Comparison of ENCODE assay signal across 8 cellular contexts in genomic region chr10:71965623-71966022, GRCh38. TPM values are rescaled to one million over a fixed set of nuclear protein-coding genes. Genes with fewer than 3 reads are reported as not detected.
DNase-seq lines count a peak whose midpoint lies in the region; ATAC-seq and TF ChIP-seq lines count a peak whose summit lies in the region.

No MANE protein-coding gene starts in this region.

- H3K9ac ChIP-seq in H9 (ENCODE audit: extremely low read depth, insufficient read length, low read length) (no peak overlapping the region), iPS-15b (ENCODE audit: low read depth, low read length) (no peak overlapping the region), skeletal muscle satellite cell (ENCODE audit: low read depth, low read length) (peak overlapping the region; percentile 83)

- H4K8ac ChIP-seq in H9 (replicated peaks; ENCODE audit: insufficient read length, low read depth, low read length) = no peak overlapping the region

- no peak overlapping the region for H3K56ac ChIP-seq in H9 (ENCODE audit: insufficient read length, low read depth, low read length)

- peak overlapping the region; percentile 85 for H3K4me2 ChIP-seq in H9 (ENCODE audit: insufficient read depth, insufficient read length, low read length)
- peak overlapping the region; percentile 99 for H3K4me2 ChIP-seq in skeletal muscle satellite cell (ENCODE audit: low read length)

- H4K20me1 ChIP-seq in H9 (ENCODE audit: control insufficient read depth, insufficient read depth, insufficient read length) = no peaks in the 10 kb centered on the region

- H3K27me3 ChIP-seq in H9 (ENCODE audit: insufficient read depth, low read length) = no peaks in the 10 kb centered on the region; the same call in 1 of the 2 replicates
- no peaks in the 10 kb centered on the region for H3K27me3 ChIP-seq in adrenal gland
- peaks cover 40% of the 10 kb centered on the region for H3K27me3 ChIP-seq in iPS-15b (ENCODE audit: control insufficient read depth, insufficient read depth, low read length)
- no peaks in the 10 kb centered on the region for H3K27me3 ChIP-seq in skeletal muscle satellite cell (ENCODE audit: control insufficient read depth, insufficient read depth, low read length)

- H2AFZ ChIP-seq in H9 (ENCODE audit: low read length) = no peak overlapping the region

- intact Hi-C loops in adrenal gland (cut with DNase I) = no loop called here

- no peak overlapping the region for H2BK12ac ChIP-seq in H9 (ENCODE audit: insufficient read length, low read depth, low read length)

- no peak overlapping the region for H4K91ac ChIP-seq in H9 (ENCODE audit: insufficient read length, low read depth, low read length)

- no peak overlapping the region for H3K14ac ChIP-seq in H9 (ENCODE audit: insufficient read depth, low read length)

- no peaks in the 10 kb centered on the region for H3K79me1 ChIP-seq in H9 (ENCODE audit: insufficient read depth, low read depth, low read length, poor library complexity, severe bottlenecking)

- no peak overlapping the region for H3T11ph ChIP-seq in H9 (ENCODE audit: low read length)

- H3K9me3 ChIP-seq in H9 (ENCODE audit: control insufficient read depth, low read depth, low read length) (no peaks in the 10 kb centered on the region), adrenal gland (replicated peaks in 1 of 3) (no peaks in the 10 kb centered on the region), iPS-15b (ENCODE audit: control insufficient read depth, insufficient read depth, low read length) (no peaks in the 10 kb centered on the region), skeletal muscle satellite cell (replicated peaks; ENCODE audit: low read length) (no peaks in the 10 kb centered on the region)

- H3K36me3 ChIP-seq in adrenal gland (replicated peaks in 1 of 2) = no peaks in the 10 kb centered on the region
- no peaks in the 10 kb centered on the region for H3K36me3 ChIP-seq in iPS-15b (ENCODE audit: control insufficient read depth, insufficient read depth, low read length)
- peaks cover 8% of the 10 kb centered on the region for H3K36me3 ChIP-seq in skeletal muscle satellite cell (ENCODE audit: insufficient read depth, low read length)

- peaks cover 17% of the 10 kb centered on the region for H3K23me2 ChIP-seq in H9 (ENCODE audit: insufficient read length, low read depth, low read length, poor library complexity, severe bottlenecking)

- H2AK5ac ChIP-seq in H9 (ENCODE audit: insufficient read length, low read length) = no peak overlapping the region

- TF ChIP-seq POLR2A in adrenal gland (IDR thresholded peaks at IDR 0.05) = no peak

- H2BK5ac ChIP-seq in H9 (ENCODE audit: insufficient read length, low read length) = no peak overlapping the region

- no peak for TF ChIP-seq CTCF in H9 (conservative IDR thresholded peaks at IDR 0.05)
- TF ChIP-seq CTCF in adrenal gland (IDR thresholded peaks at IDR 0.05) = no peak

- peaks cover 32 to 35% of the 10 kb centered on the region in 2 experiments for H3K4me1 Mint-ChIP-seq in H9
- H3K4me1 Mint-ChIP-seq in natural killer cell treated with Interleukin-12 subunit alpha and Interleukin-12 subunit beta and Interleukin-15 and Interleukin-18, amount 100 ng/mL, for 72 hours (ENCODE audit: low read depth in 2 of 2) = no peaks in the 10 kb centered on the region

- no peak overlapping the region for H3K18ac ChIP-seq in H9 (ENCODE audit: insufficient read length, low read depth, low read length)

- no peaks in the 10 kb centered on the region; the same call in 1 of the 2 replicates for H3K79me2 ChIP-seq in H9 (ENCODE audit: insufficient read depth, low read length)

- DNase-seq in H9 (no peak), adrenal gland (peak in 2 of 7 donors; percentile 30 to 55), H4 (ENCODE audit: low spot score) (no peak), NCI-H345 treated with DMSO at 0.1 percent for 48 hours (lab: John Stamatoyannopoulos, UW; ENCODE audit: unreplicated experiment) (no peak)
- DNase-seq in natural killer cell treated with Interleukin-12 subunit alpha and Interleukin-12 subunit beta and Interleukin-15 and Interleukin-18, amount 100 ng/mL, for 72 hours (ENCODE audit: low spot score) = no peak

- H3K23ac ChIP-seq in H9 (ENCODE audit: insufficient read length, low read depth, low read length) = no peak overlapping the region

- peak overlapping the region; percentile 77 to 90 for H3K4me3 Mint-ChIP-seq in H9
- H3K4me3 Mint-ChIP-seq in natural killer cell treated with Interleukin-12 subunit alpha and Interleukin-12 subunit beta and Interleukin-15 and Interleukin-18, amount 100 ng/mL, for 72 hours = no peak overlapping the region

- no peak overlapping the region for H3K4ac ChIP-seq in H9 (ENCODE audit: low read depth, low read length)

- no CpG with 5 or more reads among the region's 4 CpGs for WGBS in H9 (ENCODE audit: extremely low coverage, insufficient read length, low lambda C conversion rate)
- WGBS in adrenal gland, 4 donors = 19 to 26% (median 21%) methylated on average over 3 to 4 of the region's 4 CpGs; no CpG with 5 or more reads in 1 of the 4 donors

- H4K5ac ChIP-seq in H9 (ENCODE audit: insufficient read length, low read depth, low read length) = no peak overlapping the region

- H3K27ac ChIP-seq in H9 (ENCODE audit: insufficient read length, low read depth, low read length) = no peak overlapping the region
- peak overlapping the region; percentile 49 to 92 (median 87) for H3K27ac ChIP-seq in adrenal gland

- no peak overlapping the region for H2BK15ac ChIP-seq in H9 (ENCODE audit: low read depth, low read length)

- peaks cover 41% of the 10 kb centered on the region for H3K27me3 Mint-ChIP-seq in H9 (ENCODE audit: low read depth)
- peaks cover 38 to 54% of the 10 kb centered on the region in 2 donors for H3K27me3 Mint-ChIP-seq in natural killer cell treated with Interleukin-12 subunit alpha and Interleukin-12 subunit beta and Interleukin-15 and Interleukin-18, amount 100 ng/mL, for 72 hours

- ATAC-seq in natural killer cell treated with Interleukin-12 subunit alpha and Interleukin-12 subunit beta and Interleukin-15 and Interleukin-18, amount 100 ng/mL, for 72 hours = no peak
- ATAC-seq in GM18907 (IDR thresholded peaks at IDR 0.05; ENCODE audit: unreplicated experiment) = no peak

- H2BK120ac ChIP-seq in H9 (ENCODE audit: low read depth, low read length, poor library complexity, severe bottlenecking) = no peak overlapping the region

- peaks cover 3% of the 10 kb centered on the region for H3K4me1 ChIP-seq in H9 (ENCODE audit: insufficient read depth, low read length)
- peaks cover 7 to 60% of the 10 kb centered on the region in 2 donors for H3K4me1 ChIP-seq in adrenal gland (replicated peaks in 1 of 2)
- H3K4me1 ChIP-seq in iPS-15b (ENCODE audit: control insufficient read depth, insufficient read depth, low read length) = no peaks in the 10 kb centered on the region
- H3K4me1 ChIP-seq in skeletal muscle satellite cell (ENCODE audit: control insufficient read depth, insufficient read depth, low read length) = peaks cover 58% of the 10 kb centered on the region

- H3K36me3 Mint-ChIP-seq in H9 (ENCODE audit: insufficient read depth in 1 of 3, low read depth in 3 of 3) = peaks cover 0 to 4% (median 2%) of the 10 kb centered on the region in 3 experiments; a peak in 2 of 7 replicates
- no peaks in the 10 kb centered on the region for H3K36me3 Mint-ChIP-seq in natural killer cell treated with Interleukin-12 subunit alpha and Interleukin-12 subunit beta and Interleukin-15 and Interleukin-18, amount 100 ng/mL, for 72 hours

- H3K9me3 Mint-ChIP-seq in H9 = peaks cover 0 to 2% of the 10 kb centered on the region in 2 experiments; a peak in 1 of 5 replicates
- no peaks in the 10 kb centered on the region for H3K9me3 Mint-ChIP-seq in natural killer cell treated with Interleukin-12 subunit alpha and Interleukin-12 subunit beta and Interleukin-15 and Interleukin-18, amount 100 ng/mL, for 72 hours

- no peak overlapping the region for H3K27ac Mint-ChIP-seq in H9
- no peak overlapping the region for H3K27ac Mint-ChIP-seq in natural killer cell treated with Interleukin-12 subunit alpha and Interleukin-12 subunit beta and Interleukin-15 and Interleukin-18, amount 100 ng/mL, for 72 hours

- H3K4me3 ChIP-seq in adrenal gland (peak overlapping the region in 3 of 4 donors; percentile 23 to 94 (median 24)), iPS-15b (ENCODE audit: low read depth, low read length) (peak overlapping the region; percentile 76), skeletal muscle satellite cell (ENCODE audit: low read length) (peak overlapping the region; percentile 86)

- H2BK20ac ChIP-seq in H9 (ENCODE audit: low read depth, low read length, poor library complexity, severe bottlenecking) = no peak overlapping the region

RNA-seq across cellular contexts. Expression of gene CHST3, which starts 1.4 kb away (rescaled TPM):
- total RNA-seq in H9 (2021) = 6.0 and 6.1 TPM in 2 replicates
- 10 to 100 TPM; 32.2 to 49.7 (median 35.9) TPM for total RNA-seq in adrenal gland
- polyA plus RNA-seq in adrenal gland = 10 to 100 TPM in 1 of 3 donors, 1 to 10 TPM in 2; 3.9 to 30.2 (median 5.4) TPM
- total RNA-seq in skeletal muscle satellite cell (2012; rRNA removed) = 19.3 and 25.3 TPM in 2 replicates
- total RNA-seq in natural killer cell treated with Interleukin-12 subunit alpha and Interleukin-12 subunit beta and Interleukin-15 and Interleukin-18, amount 100 ng/mL, for 72 hours = not detected
- total RNA-seq in H4 (2014; rRNA removed; shearing (Covaris generic)) = 4.0 and 4.3 TPM in 2 replicates

Comparison
In these comparisons a context has a peak if more than half of its experiments do, and no peak if none do; other contexts are left out.
1. H3K4me3 ChIP-seq: peak in every context shown above with its lines; median percentile 86 in skeletal muscle satellite cell; 76 in iPS-15b; 24 in adrenal gland.